In the genomic region with DNA sequence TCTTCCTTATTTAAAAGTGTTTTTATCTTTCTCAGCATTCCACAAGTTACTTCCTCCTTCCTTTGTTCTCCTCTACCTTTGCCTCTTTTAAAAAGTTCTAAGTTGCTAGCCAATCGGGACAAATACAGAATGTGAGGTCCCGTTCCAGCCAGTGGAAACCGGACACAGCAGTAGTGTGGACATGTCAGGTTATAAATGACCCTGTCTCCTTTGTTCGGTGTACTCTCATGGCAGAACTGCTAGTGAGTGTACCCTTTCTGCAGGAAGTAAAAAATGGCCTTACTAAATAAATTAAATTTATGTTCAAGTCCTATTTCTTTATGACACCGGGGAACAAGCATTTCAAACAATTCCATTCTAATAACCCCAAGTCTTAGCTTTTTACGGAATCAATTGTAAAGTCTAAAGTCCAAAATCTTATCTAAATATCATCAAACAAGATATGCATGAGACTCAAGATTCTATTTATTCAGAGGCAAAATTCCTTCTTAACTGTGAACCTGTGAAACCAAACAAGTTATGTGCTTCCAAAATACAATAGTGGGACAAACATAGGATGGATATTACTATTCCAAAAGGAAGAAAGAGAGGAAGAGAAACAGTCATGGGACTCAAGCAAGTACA, we compare ENCODE assay signal across 19 cellular contexts. TPM values are rescaled to one million over a fixed set of nuclear protein-coding genes. Genes with fewer than 3 reads are reported as not detected.
DNase-seq lines count a peak whose midpoint lies in the region; ATAC-seq and TF ChIP-seq lines count a peak whose summit lies in the region.
"Not testable (repeated sequence)": the region's sequence is repeated elsewhere in the genome, so short reads cannot be mapped to it uniquely, and the experiment has no call there.
"Had no signal": no experiment of that assay in that cellular context is flagged by ENCODE, and none has a peak within 500 bp of the region (broad histone marks: within the 10 kb centered on the region; RNA-seq: fewer than 3 reads in every experiment).

No MANE protein-coding gene starts in this region.

- H3K9me3 ChIP-seq in left ventricle myocardium inferior (replicated peaks), result not testable (repeated sequence)

- H3K27ac Mint-ChIP-seq in GM23338 (peak overlapping the region; percentile 32; the same call in 1 of the 2 replicates), naive B cell (peak overlapping the region in 5 of 6 donors; percentile 7 to 90 (median 80))
- peak overlapping the region; percentile 88 for H3K27ac Mint-ChIP-seq in activated T-cell treated with anti-CD3 and anti-CD28 coated beads, Interleukin-2, amount 50 U/mL, for 72 hours
- H3K27ac Mint-ChIP-seq in central memory CD8-positive, alpha-beta T cell (ENCODE audit: low read depth), result peak overlapping the region; percentile 96
- H3K27ac Mint-ChIP-seq in stimulated activated effector memory CD8-positive, alpha-beta T cell treated with anti-CD3 and anti-CD28 coated beads, Interleukin-12 subunit alpha, Interleukin-12 subunit beta, amount 100 ng/mL, for 72 hours, result peak overlapping the region; percentile 97

- not testable (repeated sequence) for H3K4me3 ChIP-seq in GM23338, left ventricle myocardium inferior

- H3K4me1 ChIP-seq in GM23338 (ENCODE audit: insufficient read depth), result peaks cover 26% of the 10 kb centered on the region
- not testable (repeated sequence) for H3K4me1 ChIP-seq in left ventricle myocardium inferior

- H3K27me3 ChIP-seq in GM23338 (ENCODE audit: insufficient read depth); left ventricle myocardium inferior (ENCODE audit: low read depth): not testable (repeated sequence)

- H3K4me3 Mint-ChIP-seq in GM23338, result not testable (repeated sequence)
- H3K4me3 Mint-ChIP-seq in activated T-cell treated with anti-CD3 and anti-CD28 coated beads, Interleukin-2, amount 50 U/mL, for 72 hours, result peak overlapping the region in 1 of 2 donors; percentile 65
- peak overlapping the region; percentile 56 for H3K4me3 Mint-ChIP-seq in central memory CD8-positive, alpha-beta T cell
- H3K4me3 Mint-ChIP-seq in naive B cell, result peak overlapping the region in 1 of 8 donors; percentile 25
- H3K4me3 Mint-ChIP-seq in stimulated activated effector memory CD8-positive, alpha-beta T cell treated with anti-CD3 and anti-CD28 coated beads, Interleukin-12 subunit alpha, Interleukin-12 subunit beta, amount 100 ng/mL, for 72 hours, result peak overlapping the region; percentile 44

- H3F3A ChIP-seq in GM23338 (replicated peaks; ENCODE audit: low read depth), result not testable (repeated sequence)

- H3K79me2 ChIP-seq in GM23338 (replicated peaks; ENCODE audit: insufficient read depth), result not testable (repeated sequence)

- H3K4me1 Mint-ChIP-seq in GM23338, result peaks cover 46% of the 10 kb centered on the region
- H3K4me1 Mint-ChIP-seq in activated T-cell treated with anti-CD3 and anti-CD28 coated beads, Interleukin-2, amount 50 U/mL, for 72 hours (ENCODE audit: low read depth), result peaks cover 47% of the 10 kb centered on the region
- H3K4me1 Mint-ChIP-seq in central memory CD8-positive, alpha-beta T cell, result peaks cover 81% of the 10 kb centered on the region
- peaks cover 9 to 34% (median 18%) of the 10 kb centered on the region in 3 donors for H3K4me1 Mint-ChIP-seq in naive B cell
- peaks cover 77% of the 10 kb centered on the region for H3K4me1 Mint-ChIP-seq in stimulated activated effector memory CD8-positive, alpha-beta T cell treated with anti-CD3 and anti-CD28 coated beads, Interleukin-12 subunit alpha, Interleukin-12 subunit beta, amount 100 ng/mL, for 72 hours

- peaks cover 14% of the 10 kb centered on the region for H3K9me3 Mint-ChIP-seq in GM23338
- not testable (repeated sequence) for H3K9me3 Mint-ChIP-seq in activated T-cell treated with anti-CD3 and anti-CD28 coated beads, Interleukin-2, amount 50 U/mL, for 72 hours; central memory CD8-positive, alpha-beta T cell; naive B cell; stimulated activated effector memory CD8-positive, alpha-beta T cell treated with anti-CD3 and anti-CD28 coated beads, Interleukin-12 subunit alpha, Interleukin-12 subunit beta, amount 100 ng/mL, for 72 hours

- not testable (repeated sequence) for DNase-seq in GM23338 (ENCODE audit: low spot score); activated T-cell treated with anti-CD3 and anti-CD28 coated beads, Interleukin-2, amount 50 U/mL, for 72 hours; central memory CD8-positive, alpha-beta T cell (ENCODE audit: low spot score in 2 of 2); left ventricle myocardium inferior; naive B cell; stimulated activated effector memory CD8-positive, alpha-beta T cell treated with anti-CD3 and anti-CD28 coated beads, Interleukin-12 subunit alpha, Interleukin-12 subunit beta, amount 100 ng/mL, for 72 hours (ENCODE audit: low spot score in 2 of 2)
- peak; percentile 35 for DNase-seq in OCI-M1 (lab: John Stamatoyannopoulos, UW)

- H3K27ac ChIP-seq in 22Rv1 (peak overlapping the region; percentile 81), left ventricle myocardium inferior (replicated peaks) (peak overlapping the region; percentile 34)
- not testable (repeated sequence) for H3K27ac ChIP-seq in GM23338 (ENCODE audit: low read depth)

- H4K20me1 ChIP-seq in GM23338 (replicated peaks; ENCODE audit: insufficient read depth), result not testable (repeated sequence)

- H2AFZ ChIP-seq in GM23338, result peak overlapping the region; percentile 88; the same call in 1 of the 2 replicates

- not testable (repeated sequence) for H3K36me3 ChIP-seq in GM23338 (ENCODE audit: insufficient read depth); left ventricle myocardium inferior

- TF ChIP-seq CTCF in 22Rv1 (IDR thresholded peaks at IDR 0.05); GM23338 (conservative IDR thresholded peaks at IDR 0.05; ENCODE audit: low read depth in 2 of 2); left ventricle myocardium inferior (IDR thresholded peaks at IDR 0.05; ENCODE audit: borderline replicate concordance): not testable (repeated sequence)

- not testable (repeated sequence) for H3K9me2 ChIP-seq in GM23338 (ENCODE audit: insufficient read depth)

- H3K4me2 ChIP-seq in GM23338, result peak overlapping the region; percentile 66; the same call in 1 of the 2 replicates

- not testable (repeated sequence) for H3K27me3 Mint-ChIP-seq in GM23338 (ENCODE audit: insufficient read depth, low read depth, poor library complexity); activated T-cell treated with anti-CD3 and anti-CD28 coated beads, Interleukin-2, amount 50 U/mL, for 72 hours (ENCODE audit: low read depth); central memory CD8-positive, alpha-beta T cell; naive B cell

- H3K36me3 Mint-ChIP-seq in GM23338 (ENCODE audit: low read depth), result not testable (repeated sequence)
- H3K36me3 Mint-ChIP-seq in activated T-cell treated with anti-CD3 and anti-CD28 coated beads, Interleukin-2, amount 50 U/mL, for 72 hours (ENCODE audit: insufficient read depth in 2 of 2), result peaks cover 10 to 24% of the 10 kb centered on the region in 2 donors
- peaks cover 79% of the 10 kb centered on the region for H3K36me3 Mint-ChIP-seq in central memory CD8-positive, alpha-beta T cell (ENCODE audit: insufficient read depth)
- H3K36me3 Mint-ChIP-seq in naive B cell, result peaks cover 7 to 10% of the 10 kb centered on the region in 2 donors
- H3K36me3 Mint-ChIP-seq in stimulated activated effector memory CD8-positive, alpha-beta T cell treated with anti-CD3 and anti-CD28 coated beads, Interleukin-12 subunit alpha, Interleukin-12 subunit beta, amount 100 ng/mL, for 72 hours, result peaks cover 100% of the 10 kb centered on the region

- ATAC-seq in GM23338; activated T-cell treated with anti-CD3 and anti-CD28 coated beads, Interleukin-2, amount 50 U/mL, for 72 hours (replicated peaks in 1 of 2); central memory CD8-positive, alpha-beta T cell (replicated peaks; ENCODE audit: extremely low read depth, poor library complexity, severe bottlenecking); naive B cell (ENCODE audit: low read depth in 2 of 2); stimulated activated effector memory CD8-positive, alpha-beta T cell treated with anti-CD3 and anti-CD28 coated beads, Interleukin-12 subunit alpha, Interleukin-12 subunit beta, amount 100 ng/mL, for 72 hours: not testable (repeated sequence)

- intact Hi-C loops in left ventricle myocardium inferior (cut with micrococcal nuclease), result not testable (repeated sequence)

RNA-seq across cellular contexts. Expression of a gene that starts 17.8 kb away (rescaled TPM):
- total RNA-seq in GM23338 (2014; rRNA removed; shearing (Covaris generic)), result not detected in 2 replicates
- polyA plus RNA-seq in GM23338 (2016; fragmentation: Nextera tagmentation; extraction: Ambion mirVana) (not detected in 2 replicates), naive B cell (ENCODE audit: low read depth in 6 of 6) (10 to 100 TPM in 4 of 6 donors, 1 to 10 TPM in 2; 3.3 to 56.7 (median 35.3) TPM)
- total RNA-seq in activated T-cell treated with anti-CD3 and anti-CD28 coated beads, Interleukin-2, amount 50 U/mL, for 72 hours, result 10 to 100 TPM; 18.9 to 23.6 TPM
- total RNA-seq in left ventricle myocardium inferior, result 0.36 TPM
- total RNA-seq: HepG2, occipital lobe had no signal
- polyA plus RNA-seq: HepG2 had no signal

RNA-seq across cellular contexts. Expression of a gene that starts 37.5 kb away (rescaled TPM):
- total RNA-seq in GM23338 (2014; rRNA removed; shearing (Covaris generic)), result not detected in 2 replicates
- not detected in 2 replicates for polyA plus RNA-seq in GM23338 (2016; fragmentation: Nextera tagmentation; extraction: Ambion mirVana)
- total RNA-seq in activated T-cell treated with anti-CD3 and anti-CD28 coated beads, Interleukin-2, amount 50 U/mL, for 72 hours, result 1 to 10 TPM; 6.1 to 7.1 TPM
- total RNA-seq in left ventricle myocardium inferior, result not detected
- not detected for polyA plus RNA-seq in naive B cell (ENCODE audit: low read depth in 6 of 6)
- total RNA-seq: activated CD4-positive, alpha-beta memory T cell treated with anti-CD3 and anti-CD28 coated beads for 36 hours; activated T-helper 2 cell treated with anti-CD3 and anti-CD28 coated beads, Interferon-gamma antibody, Interleukin-2, Interleukin-4, amounts not matched to agents 10 μg/mL and 5 μg/mL and 100 μg/mL, durations not matched to agents 14 hours and 24 hours and 36 hours; CD4-positive, alpha-beta T cell; frontal cortex; HepG2; occipital lobe; T-helper 2 cell treated with Interferon-gamma antibody and Interleukin-4, amounts not matched to agents 100 ng/mL and 5 ng/mL, for 36 hours had no signal
- polyA plus RNA-seq: heart right ventricle had no signal

RNA-seq across cellular contexts. Expression of a gene that starts 48.4 kb away (rescaled TPM):
- total RNA-seq in GM23338 (2014; rRNA removed; shearing (Covaris generic)), result not detected in 2 replicates
- polyA plus RNA-seq in GM23338 (2016; fragmentation: Nextera tagmentation; extraction: Ambion mirVana) (not detected in 2 replicates), naive B cell (ENCODE audit: low read depth in 6 of 6) (not detected)
- 1 to 10 TPM; 2.5 to 2.8 TPM for total RNA-seq in activated T-cell treated with anti-CD3 and anti-CD28 coated beads, Interleukin-2, amount 50 U/mL, for 72 hours
- total RNA-seq in left ventricle myocardium inferior, result not detected
- total RNA-seq: activated CD4-positive, alpha-beta memory T cell treated with anti-CD3 and anti-CD28 coated beads for 36 hours; activated T-helper 2 cell treated with anti-CD3 and anti-CD28 coated beads, Interferon-gamma antibody, Interleukin-2, Interleukin-4, amounts not matched to agents 10 μg/mL and 5 μg/mL and 100 μg/mL, durations not matched to agents 14 hours and 24 hours and 36 hours; aorta; CD4-positive, alpha-beta T cell; HepG2; subcutaneous adipose tissue; T-helper 2 cell treated with Interferon-gamma antibody and Interleukin-4, amounts not matched to agents 100 ng/mL and 5 ng/mL, for 36 hours; upper lobe of right lung had no signal
- polyA plus RNA-seq: aorta, HepG2 had no signal

Comparison
In these comparisons a context has a peak if more than half of its experiments do, and no peak if none do; other contexts are left out.
1. H3K27ac Mint-ChIP-seq: peak in every context shown above with its lines; median percentile 97 in stimulated activated effector memory CD8-positive, alpha-beta T cell treated with anti-CD3 and anti-CD28 coated beads, Interleukin-12 subunit alpha, Interleukin-12 subunit beta, amount 100 ng/mL, for 72 hours; 96 in central memory CD8-positive, alpha-beta T cell; 88 in activated T-cell treated with anti-CD3 and anti-CD28 coated beads, Interleukin-2, amount 50 U/mL, for 72 hours; 80 in naive B cell; 32 in GM23338.
2. RNA of a gene that starts 17.8 kb away (total RNA-seq): 18.9 to 23.6 TPM in activated T-cell treated with anti-CD3 and anti-CD28 coated beads, Interleukin-2, amount 50 U/mL, for 72 hours; 0.36 TPM in left ventricle myocardium inferior (single experiment) and not detected in GM23338; every median in the first group is over 10 times any median in the second.